ENCODE assay signal across 1 cellular context in genomic region chr11:85776951-85777602, GRCh38.
TF ChIP-seq lines count a peak whose summit lies in the region.

No MANE protein-coding gene starts in this region.

TF ChIP-seq in HepG2, 621 proteins besides CTCF, POLR2A, EP300 and RAD21 (continued from another document):
- no peak for TF ChIP-seq ZHX1 (CRISPR knock-in tag; IDR thresholded peaks at IDR 0.05; ENCODE audit: low read depth)
- TF ChIP-seq ZSCAN5A (CRISPR knock-in tag; IDR thresholded peaks at IDR 0.05; ENCODE audit: borderline replicate concordance): no peak
- no peak for TF ChIP-seq ZBTB10 (CRISPR knock-in tag; IDR thresholded peaks at IDR 0.05; ENCODE audit: borderline replicate concordance)
- no peak for TF ChIP-seq PCBP1 (IDR thresholded peaks at IDR 0.05; ENCODE audit: borderline replicate concordance, low read depth, low read length)
- no peak for TF ChIP-seq ELF4 (CRISPR knock-in tag; IDR thresholded peaks at IDR 0.05; ENCODE audit: borderline replicate concordance)
- TF ChIP-seq SP2 (CRISPR knock-in tag; IDR thresholded peaks at IDR 0.05): no peak
- no peak for TF ChIP-seq TMF1 (CRISPR knock-in tag; IDR thresholded peaks at IDR 0.05; ENCODE audit: low read depth)
- TF ChIP-seq RAD51 (IDR thresholded peaks at IDR 0.05; ENCODE audit: borderline replicate concordance): no peak
- TF ChIP-seq ZNF775 (CRISPR knock-in tag; IDR thresholded peaks at IDR 0.05; ENCODE audit: borderline replicate concordance): no peak
- no peak for TF ChIP-seq REL (CRISPR knock-in tag; conservative IDR thresholded peaks at IDR 0.05)
- no peak for TF ChIP-seq HNF4G (IDR thresholded peaks at IDR 0.05; ENCODE audit: borderline replicate concordance, low read depth, low read length)
- TF ChIP-seq HNF4G (CRISPR knock-in tag; IDR thresholded peaks at IDR 0.05; ENCODE audit: borderline replicate concordance, low read depth): no peak
- no peak for TF ChIP-seq EED (CRISPR knock-in tag; IDR thresholded peaks at IDR 0.05)
- TF ChIP-seq XBP1 (CRISPR knock-in tag; IDR thresholded peaks at IDR 0.05): no peak
- TF ChIP-seq FOXC1 (CRISPR knock-in tag; IDR thresholded peaks at IDR 0.05; ENCODE audit: borderline replicate concordance): no peak
- no peak for TF ChIP-seq LBX2 (CRISPR knock-in tag; IDR thresholded peaks at IDR 0.05; ENCODE audit: borderline replicate concordance)
